30 cellular contexts compared by ENCODE assay signal in genomic region chr10:31956200-31956946, GRCh38.
"Had no signal": no experiment of that assay in that cellular context is flagged by ENCODE, and none has a peak within 500 bp of the region (broad histone marks: within the 10 kb centered on the region; RNA-seq: fewer than 3 reads in every experiment).

No MANE protein-coding gene starts in this region.

- ATAC-seq: activated CD8-positive, alpha-beta T cell treated with anti-CD3 and anti-CD28 coated beads for 36 hours; activated naive CD4-positive, alpha-beta T cell treated with anti-CD3 and anti-CD28 coated beads, Interleukin-2, amount 50 U/mL, for 72 hours; activated T-cell treated with anti-CD3 and anti-CD28 coated beads, Interleukin-2, amount 50 U/mL, for 4 hours; activated T-helper 17 cell treated with anti-CD3 and anti-CD28 coated beads, Interleukin-2, amount 50 U/mL, for 72 hours; foreskin keratinocyte; gastrocnemius medialis; heart left ventricle had no signal

- H3K27ac ChIP-seq: ascending aorta, breast epithelium, cardiac muscle cell, colonic mucosa, dorsolateral prefrontal cortex, esophagus muscularis mucosa, foreskin keratinocyte, gastrocnemius medialis, heart left ventricle had no signal

- H3K36me3 ChIP-seq: ascending aorta, breast epithelium, cardiac muscle cell, colonic mucosa, esophagus muscularis mucosa, gastrocnemius medialis, heart left ventricle had no signal

- DNase-seq: activated CD4-positive, alpha-beta T cell treated with anti-CD3 and anti-CD28 coated beads for 4 hours; activated CD4-positive, alpha-beta T cell treated with anti-CD3 and anti-CD28 coated beads, Interleukin-2, amount 10 ng/mL, durations not matched to agents 7 days and 5 days; activated CD4-positive, alpha-beta T cell treated with anti-CD3 and anti-CD28 coated beads, Interleukin-2, amount 50 U/mL, for 48 hours; activated CD4-positive, CD25-positive, alpha-beta regulatory T cell; activated CD4-positive, CD25-positive, alpha-beta regulatory T cell treated with anti-CD3 and anti-CD28 coated beads, Interleukin-2, amount 50 U/mL, for 72 hours; activated CD8-positive, alpha-beta memory T cell treated with anti-CD3 and anti-CD28 coated beads for 24 hours; activated CD8-positive, alpha-beta T cell treated with anti-CD3 and anti-CD28 coated beads for 36 hours; activated effector memory CD4-positive, alpha-beta T cell treated with Interleukin-2 at 50 U/mL for 16 hours; activated gamma-delta T cell treated with Interleukin-2 at 50 U/mL for 16 hours; activated naive CD4-positive, alpha-beta T cell treated with Interleukin-2 at 50 U/mL for 16 hours; activated naive CD8-positive, alpha-beta T cell treated with anti-CD3 and anti-CD28 coated beads, Interleukin-2, amount 10 ng/mL, durations not matched to agents 7 days and 5 days; activated T-cell treated with anti-CD3 and anti-CD28 coated beads, Interleukin-2, amount 50 U/mL, for 4 hours; central memory CD4-positive, alpha-beta T cell; cerebellar nuclear complex; colonic mucosa; dorsolateral prefrontal cortex; effector memory CD4-positive, alpha-beta T cell; endodermal cell; erythroblast; foreskin keratinocyte; gastrocnemius medialis; glutamatergic neuron; heart left ventricle; T-helper 2 cell had no signal

- H3K4me1 ChIP-seq: ascending aorta, breast epithelium, esophagus muscularis mucosa, gastrocnemius medialis had no signal

- H3K9me3 ChIP-seq: ascending aorta, breast epithelium, colonic mucosa, gastrocnemius medialis had no signal

- H3K27me3 ChIP-seq: ascending aorta, breast epithelium, cardiac muscle cell, colonic mucosa, esophagus muscularis mucosa, foreskin keratinocyte, gastrocnemius medialis, heart left ventricle had no signal

- H3K4me3 ChIP-seq: ascending aorta, breast epithelium, cardiac muscle cell, colonic mucosa, dorsolateral prefrontal cortex, esophagus muscularis mucosa, gastrocnemius medialis, heart left ventricle had no signal
